In the genomic region with DNA sequence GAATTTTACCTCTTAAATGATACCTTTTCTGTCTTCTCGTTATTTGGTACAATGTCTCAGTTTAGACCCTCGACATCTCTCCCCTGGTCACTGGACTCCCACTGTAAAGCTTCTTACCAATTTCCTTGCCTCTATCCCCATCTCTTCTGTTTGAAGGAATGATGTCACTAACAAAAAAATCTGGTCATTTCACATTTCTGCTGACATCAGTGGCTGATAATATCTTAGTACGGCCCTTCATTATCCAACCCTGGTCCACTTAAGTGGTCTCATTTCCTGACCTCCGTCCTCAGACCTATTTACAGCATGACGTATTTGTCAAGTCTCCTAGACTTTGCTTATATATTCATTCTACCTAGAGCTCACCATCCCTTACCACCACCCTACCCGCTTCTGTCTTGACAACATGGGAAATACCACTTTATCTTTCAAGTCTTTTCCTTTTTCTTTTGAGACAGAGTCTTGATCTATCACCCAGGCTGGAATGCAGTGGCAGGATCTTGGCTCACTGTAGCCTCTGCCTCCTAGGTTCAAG, we compare ENCODE assay signal across 29 cellular contexts.
"Had no signal": no experiment of that assay in that cellular context is flagged by ENCODE, and none has a peak within 500 bp of the region (broad histone marks: within the 10 kb centered on the region; RNA-seq: fewer than 3 reads in every experiment).

No MANE protein-coding gene starts in this region.

- DNase-seq: naive thymus-derived CD4-positive, alpha-beta T cell; occipital lobe; ovary; posterior cingulate gyrus; psoas muscle; right cardiac atrium; spleen; stimulated activated CD4-positive, alpha-beta T cell treated with anti-CD3 and anti-CD28 coated beads, Interleukin-12 subunit alpha, Interleukin-12 subunit beta, amount 100 ng/mL, for 4 hours; stimulated activated CD4-positive, alpha-beta T cell treated with anti-CD3 and anti-CD28 coated beads, Interleukin-1b, Interleukin-23, amount 100 ng/mL, for 48 hours; stimulated activated CD4-positive, alpha-beta T cell treated with anti-CD3 and anti-CD28 coated beads, Interleukin-4, amount 100 ng/mL, for 1 hour; stimulated activated CD4-positive, alpha-beta T cell treated with anti-CD3 and anti-CD28 coated beads, Interleukin-4, amount 100 ng/mL, for 4 hours; stimulated activated CD8-positive, alpha-beta memory T cell treated with anti-CD3 and anti-CD28 coated beads, Interleukin-4, amount 100 ng/mL, for 48 hours; stimulated activated naive CD4-positive, alpha-beta T cell; stimulated activated naive CD8-positive, alpha-beta T cell treated with anti-CD3 and anti-CD28 coated beads, Interleukin-15, amount 100 ng/mL, for 72 hours; stimulated activated naive CD8-positive, alpha-beta T cell treated with anti-CD3 and anti-CD28 coated beads, Interleukin-15, Interleukin-2, amounts not matched to agents 100 U/mL and 50 U/mL, for 24 hours; substantia nigra; testis; tibial artery; transverse colon; upper lobe of left lung had no signal

- ATAC-seq: naive thymus-derived CD4-positive, alpha-beta T cell; psoas muscle; right cardiac atrium; sciatic nerve; stimulated activated memory B cell treated with anti-CD40 and anti-IgM and Interleukin-4, amounts not matched to agents 10 μg/mL and 1 μg/mL and 100 μg/mL, for 72 hours; stimulated activated naive CD8-positive, alpha-beta T cell treated with anti-CD3 and anti-CD28 coated beads, Interleukin-15, amount 100 ng/mL, for 72 hours; stimulated activated naive CD8-positive, alpha-beta T cell treated with anti-CD3 and anti-CD28 coated beads, Interleukin-15, Interleukin-2, amounts not matched to agents 100 U/mL and 50 U/mL, for 24 hours had no signal

- H3K9me3 ChIP-seq: ovary, psoas muscle, spleen, suprapubic skin, testis, tibial artery, transverse colon, upper lobe of left lung, vagina had no signal

- H3K4me1 ChIP-seq: spleen, testis, tibial artery had no signal

- H3K9ac ChIP-seq: neural progenitor cell, parathyroid adenoma had no signal

- H2AFZ ChIP-seq: neural progenitor cell, parathyroid adenoma had no signal

- H3K27me3 ChIP-seq: neural progenitor cell, ovary, spleen, suprapubic skin, testis, tibial artery, transverse colon, upper lobe of left lung, vagina had no signal

- H3K79me2 ChIP-seq: parathyroid adenoma had no signal

- H3K4me3 ChIP-seq: neural progenitor cell, ovary, psoas muscle, skin epidermis, smooth muscle cell, spleen, suprapubic skin, testis, tibial artery, transverse colon, upper lobe of left lung, vagina had no signal

- H3K4me2 ChIP-seq: neural progenitor cell, smooth muscle cell had no signal

- H3K36me3 ChIP-seq: neural progenitor cell, ovary, spleen, suprapubic skin, tibial artery, transverse colon, upper lobe of left lung, vagina had no signal

- FAIRE-seq: urothelium cell line had no signal

- H3K27ac ChIP-seq: neural progenitor cell, ovary, parathyroid adenoma, psoas muscle, skin epidermis, spleen, suprapubic skin, testis, tibial artery, transverse colon, upper lobe of left lung, vagina had no signal
